In the genomic region with DNA sequence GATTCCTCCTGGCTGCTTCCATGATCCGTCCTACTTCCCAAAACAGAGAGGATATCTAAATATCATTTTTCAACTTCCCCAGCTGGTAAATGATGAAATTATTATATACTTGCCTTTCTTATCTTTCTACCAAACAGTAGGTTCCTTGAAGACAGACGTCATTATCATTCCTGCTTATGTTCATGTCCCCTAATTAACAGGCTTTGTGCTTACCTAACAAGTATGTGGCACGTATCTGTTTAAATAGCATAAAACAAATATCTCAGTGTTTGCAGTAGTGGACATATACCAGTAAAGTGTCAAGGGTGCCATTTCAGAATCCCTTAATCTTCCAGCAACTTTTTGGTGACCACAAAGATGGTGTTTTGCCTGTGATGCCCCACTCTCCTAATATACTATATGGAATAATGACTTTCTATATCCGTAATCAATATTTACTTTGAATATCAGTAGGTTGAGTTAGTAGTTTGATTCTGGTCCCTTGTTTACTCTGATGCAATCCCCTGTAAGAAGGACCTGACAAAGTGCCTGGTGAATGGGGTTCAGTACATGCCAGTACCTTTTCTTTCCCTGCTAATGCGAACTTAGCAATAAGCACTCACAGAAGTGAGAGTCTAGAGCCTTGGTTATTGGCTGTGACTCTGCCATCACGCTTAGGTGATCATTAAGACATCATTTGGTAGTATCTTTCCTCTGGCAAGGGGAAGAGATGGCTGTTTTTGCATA, we compare ENCODE assay signal across 24 cellular contexts.
DNase-seq lines count a peak whose midpoint lies in the region; ATAC-seq, FAIRE-seq and TF ChIP-seq lines count a peak whose summit lies in the region.
"Had no signal": no experiment of that assay in that cellular context is flagged by ENCODE, and none has a peak within 500 bp of the region (broad histone marks: within the 10 kb centered on the region; RNA-seq: fewer than 3 reads in every experiment).

No MANE protein-coding gene starts in this region.

- H3K4me3 ChIP-seq in right atrium auricular region (no peak overlapping the region), HepG2 (replicated peaks in 1 of 3; ENCODE audit: insufficient read depth in 1 of 3, low read depth in 2 of 3, low read length in 3 of 3) (peak overlapping the region in 2 of 3 experiments; percentile 12 to 66; a peak in 2 of 6 replicates)
- H3K4me3 ChIP-seq: A549 had no signal

- intact Hi-C loops in left cardiac atrium (cut with DNase I) (no loop called here), HepG2 (cut with micrococcal nuclease; ENCODE audit: unreplicated experiment) (no loop called here), natural killer cell (cut with micrococcal nuclease) (no loop called here)

- no peaks in the 10 kb centered on the region for H3K79me2 ChIP-seq in HepG2 (ENCODE audit: insufficient read depth, low read length)
- H3K79me2 ChIP-seq: parathyroid adenoma had no signal

- CTCF ChIA-PET in HepG2 (lab: Yijun Ruan, JAX; ENCODE audit: low intra/inter-chr PET ratio, low total read pairs) = interaction anchor here (1.3 to 2.1 kb wide), 2 partner anchors 12 to 17 kb away, joined by 3 to 13 read pairs; no protein-coding TSS in a partner anchor

- H3K27ac ChIP-seq in right atrium auricular region (peak overlapping the region; percentile 51 to 84), HepG2 (ENCODE audit: extremely low read length, insufficient read depth, low read length) (peak overlapping the region; percentile 86)
- H3K27ac ChIP-seq: A549, brain microvascular endothelial cell, parathyroid adenoma had no signal

- TF ChIP-seq POLR2A in HepG2 (IDR thresholded peaks at IDR 0.05; ENCODE audit: insufficient read depth in 1 of 2, low read depth in 2 of 2, low read length in 2 of 2) = no peak

- TSS peak; percentile 65 for BruUV-seq in HepG2 (replicated peaks; lab: Mats Ljungman, UMichigan)

- 9% methylated on average over 6 of the region's 6 CpGs for WGBS in HepG2 (ENCODE audit: low lambda C conversion rate)

- ATAC-seq in left cardiac atrium = no peak
- ATAC-seq in HepG2 = no peak
- no peak for ATAC-seq in GM21737 (IDR thresholded peaks at IDR 0.05; ENCODE audit: unreplicated experiment)
- ATAC-seq in natural killer cell = no peak
- ATAC-seq: HCT116; naive thymus-derived CD4-positive, alpha-beta T cell; stimulated activated naive CD8-positive, alpha-beta T cell treated with anti-CD3 and anti-CD28 coated beads, Interleukin-15, Interleukin-2, amounts not matched to agents 100 U/mL and 50 U/mL, for 24 hours had no signal

- in situ Hi-C loops in HepG2 (cut with HindIII; ENCODE audit: extremely low pct_ligation_motif_present, low pct_unique_long_range_greater_than_20kb) = loop anchor here (10.0 kb wide), 1 partner anchor 122 kb away; a partner anchor contains a TSS

- H2AFZ ChIP-seq in HepG2 (ENCODE audit: low read length) = no peak overlapping the region
- H2AFZ ChIP-seq: parathyroid adenoma had no signal

- no peaks in the 10 kb centered on the region for H3K36me3 Mint-ChIP-seq in progenitor cell of endocrine pancreas (ENCODE audit: insufficient read depth)
- H3K36me3 Mint-ChIP-seq in natural killer cell = no peaks in the 10 kb centered on the region

- H3K9me3 ChIP-seq in right atrium auricular region (no peaks in the 10 kb centered on the region), HepG2 (ENCODE audit: low read length) (no peaks in the 10 kb centered on the region)

- H3K4me1 ChIP-seq in right atrium auricular region = peaks cover 0 to 28% of the 10 kb centered on the region in 2 donors
- H3K4me1 ChIP-seq in HepG2 (ENCODE audit: insufficient read depth, low read length) = peaks cover 56% of the 10 kb centered on the region
- H3K4me1 ChIP-seq: parathyroid adenoma had no signal

- DNase-seq in right atrium auricular region (ENCODE audit: low spot score) = no peak
- no peak for DNase-seq in left cardiac atrium
- no peak for DNase-seq in HepG2 (ENCODE audit: low spot score)
- no peak for DNase-seq in progenitor cell of endocrine pancreas (ENCODE audit: low spot score, unreplicated experiment)
- no peak for DNase-seq in natural killer cell
- no peak for DNase-seq in mucosa of gallbladder (ENCODE audit: low spot score)
- no peak for DNase-seq in NCI-H1417 treated with DMSO at 0.1 percent for 48 hours (lab: John Stamatoyannopoulos, UW)
- DNase-seq: activated CD4-positive, alpha-beta T cell treated with anti-CD3 and anti-CD28 coated beads for 48 hours; activated naive CD8-positive, alpha-beta T cell treated with anti-CD3 and anti-CD28 coated beads, Interleukin-2, amount 10 ng/mL, durations not matched to agents 7 days and 5 days; brain microvascular endothelial cell; immature natural killer cell; naive thymus-derived CD4-positive, alpha-beta T cell; NCI-H1436; NCI-H2171 treated with DMSO at 0.1 percent for 48 hours; NCI-H69; SIG-M5; stimulated activated CD4-positive, alpha-beta T cell treated with anti-CD3 and anti-CD28 coated beads, Interleukin-4, amount 100 ng/mL, for 1 hour; stimulated activated naive CD8-positive, alpha-beta T cell treated with anti-CD3 and anti-CD28 coated beads, Interleukin-15, Interleukin-2, amounts not matched to agents 100 U/mL and 50 U/mL, for 24 hours; T-helper 1 cell had no signal

- H3K4me3 Mint-ChIP-seq in progenitor cell of endocrine pancreas (ENCODE audit: low read depth) (peak overlapping the region; percentile 25), natural killer cell (no peak overlapping the region)
- H3K4me3 Mint-ChIP-seq: activated naive CD8-positive, alpha-beta T cell treated with anti-CD3 and anti-CD28 coated beads, Interleukin-2, amount 10 ng/mL, durations not matched to agents 7 days and 5 days; immature natural killer cell; naive thymus-derived CD4-positive, alpha-beta T cell had no signal

- TF ChIP-seq RAD21 in HepG2 (CRISPR knock-in tag; IDR thresholded peaks at IDR 0.05) = no peak

- peaks cover 11% of the 10 kb centered on the region for H3K9me3 Mint-ChIP-seq in progenitor cell of endocrine pancreas (ENCODE audit: low read depth)
- H3K9me3 Mint-ChIP-seq in natural killer cell = no peaks in the 10 kb centered on the region

- TF ChIP-seq EP300 in HepG2 (IDR thresholded peaks at IDR 0.05; ENCODE audit: low read depth in 2 of 2, low read length in 2 of 2) (no peak), HepG2 (CRISPR knock-in tag; IDR thresholded peaks at IDR 0.05; ENCODE audit: borderline replicate concordance) (no peak)

- H3K4me1 Mint-ChIP-seq in progenitor cell of endocrine pancreas (ENCODE audit: low read depth) (peaks cover 37% of the 10 kb centered on the region), natural killer cell (peaks cover 0 to 8% of the 10 kb centered on the region in 2 donors)
- H3K4me1 Mint-ChIP-seq: immature natural killer cell had no signal

- H3K9ac ChIP-seq in HepG2 (ENCODE audit: insufficient read depth, low read depth, low read length) = peak overlapping the region; percentile 78
- H3K9ac ChIP-seq: parathyroid adenoma had no signal

- no peak for TF ChIP-seq CTCF in right atrium auricular region (IDR thresholded peaks at IDR 0.05)
- no peak for TF ChIP-seq CTCF in HepG2 (CRISPR knock-in tag; IDR thresholded peaks at IDR 0.05)
- TF ChIP-seq CTCF in progenitor cell of endocrine pancreas (IDR thresholded peaks at IDR 0.05; ENCODE audit: unreplicated experiment) = no peak
- TF ChIP-seq CTCF in natural killer cell (IDR thresholded peaks at IDR 0.05) = no peak

- H3K27me3 ChIP-seq in right atrium auricular region = no peaks in the 10 kb centered on the region
- H3K27me3 ChIP-seq in HepG2 (ENCODE audit: control insufficient read depth in 1 of 2, insufficient read depth in 2 of 2, low read length in 2 of 2) = no peaks in the 10 kb centered on the region
- H3K27me3 ChIP-seq: brain microvascular endothelial cell had no signal

- H3K27me3 Mint-ChIP-seq in progenitor cell of endocrine pancreas (no peaks in the 10 kb centered on the region), natural killer cell (ENCODE audit: low read depth in 2 of 2) (peaks cover 0 to 6% of the 10 kb centered on the region in 2 donors)
- H3K27me3 Mint-ChIP-seq: activated naive CD8-positive, alpha-beta T cell treated with anti-CD3 and anti-CD28 coated beads, Interleukin-2, amount 10 ng/mL, durations not matched to agents 7 days and 5 days had no signal

- H3K4me2 ChIP-seq in HepG2 (ENCODE audit: low read depth, low read length) = peak overlapping the region; percentile 83
- H3K4me2 ChIP-seq: A549 had no signal

- H4K20me1 ChIP-seq in HepG2 (ENCODE audit: insufficient read depth, low read length) = no peaks in the 10 kb centered on the region

- no peak for FAIRE-seq in HepG2 (lab: Jason Lieb, UNC)
- FAIRE-seq: A549, urothelium cell line had no signal

- H3K27ac Mint-ChIP-seq in progenitor cell of endocrine pancreas (peak overlapping the region; percentile 89), natural killer cell (no peak overlapping the region)
- H3K27ac Mint-ChIP-seq: activated naive CD8-positive, alpha-beta T cell treated with anti-CD3 and anti-CD28 coated beads, Interleukin-2, amount 10 ng/mL, durations not matched to agents 7 days and 5 days; immature natural killer cell; naive thymus-derived CD4-positive, alpha-beta T cell had no signal

- POLR2A ChIA-PET in HepG2 (lab: Yijun Ruan, JAX) = interaction anchor here (0.7 to 2.4 kb wide), 5 partner anchors 9 to 161 kb away, joined by 3 to 16 read pairs (median 3); a partner anchor contains a TSS

- no peaks in the 10 kb centered on the region for H3K36me3 ChIP-seq in right atrium auricular region
- H3K36me3 ChIP-seq in HepG2 (replicated peaks in 1 of 2; ENCODE audit: control insufficient read depth in 1 of 2, insufficient read depth in 2 of 2, low read length in 2 of 2) = no peaks in the 10 kb centered on the region
- H3K36me3 ChIP-seq: brain microvascular endothelial cell had no signal

TF ChIP-seq in HepG2, 621 proteins besides CTCF, POLR2A, EP300 and RAD21 (continues in another document):
- TF ChIP-seq FOXK2 (IDR thresholded peaks at IDR 0.05) (no peak), CHD4 (IDR thresholded peaks at IDR 0.05; ENCODE audit: borderline replicate concordance, low read length) (0 out of 2 replicates have a peak, but pooled peaks have one; percentile 39), FOXA1 (IDR thresholded peaks at IDR 0.05) (no peak), FOXA1 (CRISPR knock-in tag; IDR thresholded peaks at IDR 0.05) (peak; percentile 72), ZSCAN21 (CRISPR knock-in tag; IDR thresholded peaks at IDR 0.05; ENCODE audit: borderline replicate concordance) (peak; percentile 99), PRPF4 (IDR thresholded peaks at IDR 0.05; ENCODE audit: low read depth, low read length, poor library complexity, severe bottlenecking) (no peak), ZNF570 (CRISPR knock-in tag; IDR thresholded peaks at IDR 0.05; ENCODE audit: borderline replicate concordance) (no peak)
- TF ChIP-seq, protein P1, sequence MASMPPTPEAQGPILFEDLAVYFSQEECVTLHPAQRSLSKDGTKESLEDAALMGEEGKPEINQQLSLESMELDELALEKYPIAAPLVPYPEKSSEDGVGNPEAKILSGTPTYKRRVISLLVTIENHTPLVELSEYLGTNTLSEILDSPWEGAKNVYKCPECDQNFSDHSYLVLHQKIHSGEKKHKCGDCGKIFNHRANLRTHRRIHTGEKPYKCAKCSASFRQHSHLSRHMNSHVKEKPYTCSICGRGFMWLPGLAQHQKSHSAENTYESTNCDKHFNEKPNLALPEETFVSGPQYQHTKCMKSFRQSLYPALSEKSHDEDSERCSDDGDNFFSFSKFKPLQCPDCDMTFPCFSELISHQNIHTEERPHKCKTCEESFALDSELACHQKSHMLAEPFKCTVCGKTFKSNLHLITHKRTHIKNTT (CRISPR knock-in tag; IDR thresholded peaks at IDR 0.05) = no peak

Comparison
In these comparisons a context has a peak if more than half of its experiments do, and no peak if none do; other contexts are left out.
1. H3K4me3 ChIP-seq: peak in HepG2 (2 of 3); none in right atrium auricular region (0 of 2).